In genomic region chr9:136785526-136785925, GRCh38 we compare ENCODE assay signal across 9 cellular contexts. TPM values are rescaled to one million over a fixed set of nuclear protein-coding genes. Genes with fewer than 3 reads are reported as not detected.
DNase-seq lines count a peak whose midpoint lies in the region; ATAC-seq lines count a peak whose summit lies in the region.
"Not testable (repeated sequence)": the region's sequence is repeated elsewhere in the genome, so short reads cannot be mapped to it uniquely, and the experiment has no call there.
"Had no signal": no experiment of that assay in that cellular context is flagged by ENCODE, and none has a peak within 500 bp of the region (broad histone marks: within the 10 kb centered on the region; RNA-seq: fewer than 3 reads in every experiment).

No MANE protein-coding gene starts in this region.

- H3K27ac ChIP-seq in caudate nucleus (ENCODE audit: low read depth, low read length): peak overlapping the region; percentile 44
- H3K27ac ChIP-seq in substantia nigra (ENCODE audit: low read depth, low read length, poor library complexity, severe bottlenecking): peak overlapping the region; percentile 93

- DNase-seq in HK-2 (ENCODE audit: unreplicated experiment): peak; percentile 53
- peak; percentile 33 for DNase-seq in RPMI8226
- not testable (repeated sequence) for DNase-seq in caudate nucleus (lab: John Stamatoyannopoulos, UW); left lobe of liver (ENCODE audit: low spot score); substantia nigra (lab: John Stamatoyannopoulos, UW)

- ATAC-seq in left lobe of liver: peak; percentile 24

RNA-seq across cellular contexts. Expression of gene TMEM141, which starts 5.6 kb away (rescaled TPM):
- total RNA-seq in left lobe of liver: 55.1 TPM

RNA-seq across cellular contexts. Expression of gene CCDC183, which starts 10.6 kb away (rescaled TPM):
- 0.75 TPM for total RNA-seq in left lobe of liver
- total RNA-seq: A673, G401 had no signal

RNA-seq across cellular contexts. Expression of gene LCN15, which starts 21.2 kb away (rescaled TPM):
- not detected for total RNA-seq in left lobe of liver
- total RNA-seq: A673; CD4-positive, alpha-beta T cell; G401; H7 had no signal

RNA-seq across cellular contexts. Expression of gene RABL6, which starts 22.2 kb away (rescaled TPM):
- total RNA-seq in left lobe of liver: 18.4 TPM

RNA-seq across cellular contexts. Expression of gene LCN8, which starts 27.5 kb away (rescaled TPM):
- not detected for total RNA-seq in left lobe of liver
- total RNA-seq: A673; CD4-positive, alpha-beta T cell; G401; H7 had no signal
